Comparison of ENCODE assay signal across 18 cellular contexts in the genomic region with DNA sequence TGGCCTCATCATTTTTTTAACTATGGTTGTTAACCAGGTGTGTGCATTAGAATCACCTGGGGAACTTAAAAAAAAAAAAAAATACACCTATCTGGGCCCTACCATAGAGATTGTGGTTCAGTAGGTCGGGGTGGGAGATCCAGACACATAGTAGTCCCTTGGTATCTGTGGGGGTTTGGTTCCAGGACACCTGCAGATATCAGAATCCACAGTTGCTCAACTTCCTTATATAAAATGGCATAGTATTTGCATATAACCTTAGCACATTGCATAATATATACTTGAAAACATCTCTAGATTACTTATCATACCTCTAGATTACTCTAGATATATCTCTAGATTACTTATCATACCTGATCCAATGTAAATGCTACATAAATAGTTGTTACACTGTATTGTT. TPM values are rescaled to one million over a fixed set of nuclear protein-coding genes. Genes with fewer than 3 reads are reported as not detected.
DNase-seq lines count a peak whose midpoint lies in the region; ATAC-seq and TF ChIP-seq lines count a peak whose summit lies in the region.
"Had no signal": no experiment of that assay in that cellular context is flagged by ENCODE, and none has a peak within 500 bp of the region (broad histone marks: within the 10 kb centered on the region; RNA-seq: fewer than 3 reads in every experiment).

No MANE protein-coding gene starts in this region.

- H4K20me1 ChIP-seq in Karpas-422 (ENCODE audit: insufficient read depth, low read depth, low read length), result 0 out of 2 replicates have a peak, but pooled peaks cover 3% of the 10 kb centered on the region

- peaks cover 69% of the 10 kb centered on the region for H3K4me1 Mint-ChIP-seq in CD4-positive, alpha-beta T cell (ENCODE audit: low read depth)

- no peak for TF ChIP-seq CTCF in CD4-positive, alpha-beta T cell (IDR thresholded peaks at IDR 0.05)
- no peak for TF ChIP-seq CTCF in gastrocnemius medialis (IDR thresholded peaks at IDR 0.05 in 4 of 5, conservative IDR thresholded peaks at IDR 0.05 in 1 of 5)

- in situ Hi-C loops in gastrocnemius medialis (cut with MboI; ENCODE audit: low sequenced_read_pairs in 4 of 4), result no loop called here

- H2AFZ ChIP-seq in Karpas-422 (ENCODE audit: low read length), result no peak overlapping the region

- H3K9me3 Mint-ChIP-seq in CD4-positive, alpha-beta T cell, result no peaks in the 10 kb centered on the region
- H3K9me3 Mint-ChIP-seq: activated T-cell treated with anti-CD3 and anti-CD28 coated beads, Interleukin-2, amount 50 U/mL, for 24 hours; brain had no signal

- no peaks in the 10 kb centered on the region for H3K9me3 ChIP-seq in CD4-positive, alpha-beta T cell (ENCODE audit: control insufficient read depth, low read length)
- H3K9me3 ChIP-seq in Karpas-422 (ENCODE audit: low read length) (no peaks in the 10 kb centered on the region), gastrocnemius medialis (no peaks in the 10 kb centered on the region)
- H3K9me3 ChIP-seq: adrenal gland had no signal

- intact Hi-C loops in CD4-positive, alpha-beta T cell (cut with DNase I, micrococcal nuclease), result loop anchor here in 1 of 2 experiments (5.0 to 10.0 kb wide), 2 partner anchors 34 to 202 kb away; no protein-coding TSS in a partner anchor
- intact Hi-C loops in left colon (cut with DNase I, micrococcal nuclease), result no loop called here
- intact Hi-C loops in gastrocnemius medialis (cut with DNase I; ENCODE audit: low total_unique reads), result no loop called here

- H3K4me3 ChIP-seq in Karpas-422 (ENCODE audit: low read length), result no peak overlapping the region
- H3K4me3 ChIP-seq in gastrocnemius medialis, result peak overlapping the region in 3 of 4 donors; percentile 1 to 22 (median 21)
- H3K4me3 ChIP-seq: adrenal gland had no signal

- no peak overlapping the region for H3K27ac Mint-ChIP-seq in CD4-positive, alpha-beta T cell
- H3K27ac Mint-ChIP-seq: activated T-cell treated with anti-CD3 and anti-CD28 coated beads, Interleukin-2, amount 50 U/mL, for 24 hours; brain had no signal

- peak overlapping the region; percentile 25 for H3K4me3 Mint-ChIP-seq in CD4-positive, alpha-beta T cell
- H3K4me3 Mint-ChIP-seq: activated T-cell treated with anti-CD3 and anti-CD28 coated beads, Interleukin-2, amount 50 U/mL, for 24 hours had no signal

- peaks cover 86% of the 10 kb centered on the region for H3K79me2 ChIP-seq in Karpas-422 (ENCODE audit: low read length)

- ATAC-seq in CD4-positive, alpha-beta T cell (ENCODE audit: poor library complexity), result no peak
- ATAC-seq in left colon, result peak; percentile 26
- no peak for ATAC-seq in gastrocnemius medialis
- ATAC-seq in HG02610 (IDR thresholded peaks at IDR 0.05; ENCODE audit: unreplicated experiment), result no peak
- ATAC-seq: Panc1 had no signal

- H3K9ac ChIP-seq in Karpas-422 (ENCODE audit: low read length), result no peak overlapping the region

- no peak overlapping the region for H3K27ac ChIP-seq in CD4-positive, alpha-beta T cell (ENCODE audit: low read depth, low read length)
- H3K27ac ChIP-seq in Karpas-422 (ENCODE audit: low read length), result peak overlapping the region; percentile 28
- peak overlapping the region; percentile 91 to 100 (median 96) for H3K27ac ChIP-seq in gastrocnemius medialis
- H3K27ac ChIP-seq: adrenal gland had no signal

- no peaks in the 10 kb centered on the region for H3K27me3 Mint-ChIP-seq in CD4-positive, alpha-beta T cell
- H3K27me3 Mint-ChIP-seq: activated T-cell treated with anti-CD3 and anti-CD28 coated beads, Interleukin-2, amount 50 U/mL, for 24 hours had no signal

- peaks cover 47% of the 10 kb centered on the region for H3K4me1 ChIP-seq in Karpas-422 (ENCODE audit: low read length)
- peaks cover 84 to 85% of the 10 kb centered on the region in 2 donors for H3K4me1 ChIP-seq in gastrocnemius medialis

- peaks cover 56% of the 10 kb centered on the region for H3K36me3 Mint-ChIP-seq in CD4-positive, alpha-beta T cell (ENCODE audit: low read depth)

- CTCF ChIA-PET in CD4-positive, alpha-beta T cell (lab: Charles Lee), result interaction anchor here (0.7 kb wide), 1 partner anchor 25 kb away, joined by 3 read pairs; no protein-coding TSS in a partner anchor

- H3K4me2 ChIP-seq in Karpas-422 (ENCODE audit: low read depth, low read length, poor library complexity, severe bottlenecking), result no peak overlapping the region

- POLR2A ChIA-PET in CD4-positive, alpha-beta T cell (lab: Charles Lee), result no interaction called here

- no peaks in the 10 kb centered on the region for H3K9me2 ChIP-seq in Karpas-422 (replicated peaks; ENCODE audit: insufficient read depth, low read length)

- H3K36me3 ChIP-seq in Karpas-422 (ENCODE audit: insufficient read depth, low read length) (peaks cover 20% of the 10 kb centered on the region; the same call in 1 of the 2 replicates), gastrocnemius medialis (peaks cover 0 to 14% of the 10 kb centered on the region in 2 donors)

- no peak for DNase-seq in CD4-positive, alpha-beta T cell
- DNase-seq in Karpas-422, result peak; percentile 53
- DNase-seq in left colon, result no peak
- no peak for DNase-seq in gastrocnemius medialis
- DNase-seq in NCI-H187 (lab: John Stamatoyannopoulos, UW), result no peak
- DNase-seq in activated CD4-positive, alpha-beta T cell treated with anti-CD3 and anti-CD28 coated beads for 48 hours, result no peak
- DNase-seq: activated CD4-positive, alpha-beta T cell treated with anti-CD3 and anti-CD28 coated beads for 1 hour; activated naive CD4-positive, alpha-beta T cell treated with Interleukin-2 at 50 U/mL for 16 hours; activated T-cell treated with anti-CD3 and anti-CD28 coated beads, Interleukin-2, amount 50 U/mL, for 24 hours; adrenal gland; DMS153; effector CD4-positive, alpha-beta T cell; foreskin melanocyte; hypothalamus; NCI-H1436 had no signal

- TF ChIP-seq POLR2A in gastrocnemius medialis (IDR thresholded peaks at IDR 0.05), result no peak

- H3K27me3 ChIP-seq in CD4-positive, alpha-beta T cell (ENCODE audit: control insufficient read depth, insufficient read depth, low read length), result no peaks in the 10 kb centered on the region
- H3K27me3 ChIP-seq in Karpas-422 (ENCODE audit: low read length) (no peaks in the 10 kb centered on the region), gastrocnemius medialis (no peaks in the 10 kb centered on the region)
- H3K27me3 ChIP-seq: adrenal gland had no signal

RNA-seq across cellular contexts. Expression of a gene that starts 5.0 kb away (rescaled TPM):
- 10 to 100 TPM; 76.8 to 78.7 TPM for total RNA-seq in CD4-positive, alpha-beta T cell
- 122 and 145 TPM in 2 replicates for total RNA-seq in Karpas-422 (2014; rRNA removed; shearing (Covaris generic); ENCODE audit: low replicate concordance)
- total RNA-seq in left colon, result 100 to 1,000 TPM; 197 to 223 TPM
- total RNA-seq in gastrocnemius medialis, result 10 to 100 TPM; 39.1 to 92.7 (median 59.1) TPM

RNA-seq across cellular contexts. Expression of a gene that starts 41.0 kb away (rescaled TPM):
- total RNA-seq in CD4-positive, alpha-beta T cell, result 1 to 10 TPM in 1 of 2 experiments, under 1 TPM in 1; 0.20 to 1.1 TPM
- 0.34 and 0.79 TPM in 2 replicates for total RNA-seq in Karpas-422 (2014; rRNA removed; shearing (Covaris generic); ENCODE audit: low replicate concordance)
- total RNA-seq in left colon, result 10 to 100 TPM; 14.7 to 21.2 TPM
- total RNA-seq in gastrocnemius medialis, result 10 to 100 TPM in 1 of 4 donors, 1 to 10 TPM in 3; 2.1 to 17.1 (median 5.4) TPM
